Comparison of ENCODE assay signal across 1 cellular context in the genomic region with DNA sequence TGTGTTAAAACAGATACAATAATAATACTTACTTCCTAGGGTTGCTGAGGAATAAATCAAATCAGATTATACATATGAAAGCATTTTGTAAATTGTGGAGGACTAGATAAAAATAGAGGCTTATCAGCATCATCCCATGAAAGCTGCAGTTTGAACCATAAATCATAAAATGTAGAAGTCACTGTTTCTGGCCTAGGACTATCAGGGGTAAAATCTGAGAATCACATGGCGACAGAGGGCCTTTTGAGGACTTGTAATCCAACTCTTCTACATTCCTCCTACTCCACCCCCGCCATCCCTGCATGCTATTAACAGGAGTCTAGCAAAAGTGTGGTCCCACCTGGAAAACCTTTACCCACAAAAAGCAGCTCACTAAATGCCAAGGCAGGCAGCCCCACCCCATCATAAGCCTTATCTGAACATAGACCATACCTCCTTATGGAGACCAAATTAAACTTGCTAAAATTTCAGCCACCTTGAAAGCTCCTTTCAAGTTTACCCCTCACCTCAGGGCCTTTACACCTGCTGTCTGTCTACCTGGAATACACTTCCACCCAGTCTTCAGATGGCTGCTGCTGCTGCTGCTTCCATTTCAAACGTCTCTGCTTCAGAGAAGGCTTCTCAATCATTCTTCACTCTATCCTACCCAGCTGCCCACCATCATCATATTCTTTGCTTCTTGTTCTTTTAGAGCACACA.
A peak's percentile ranks its signal among the peaks of the same experiment; 100 is the strongest.
TF ChIP-seq lines count a peak whose summit lies in the region.

No MANE protein-coding gene starts in this region.

TF ChIP-seq in K562, 482 proteins besides CTCF, POLR2A, EP300 and RAD21:
- TF ChIP-seq, protein P1, sequence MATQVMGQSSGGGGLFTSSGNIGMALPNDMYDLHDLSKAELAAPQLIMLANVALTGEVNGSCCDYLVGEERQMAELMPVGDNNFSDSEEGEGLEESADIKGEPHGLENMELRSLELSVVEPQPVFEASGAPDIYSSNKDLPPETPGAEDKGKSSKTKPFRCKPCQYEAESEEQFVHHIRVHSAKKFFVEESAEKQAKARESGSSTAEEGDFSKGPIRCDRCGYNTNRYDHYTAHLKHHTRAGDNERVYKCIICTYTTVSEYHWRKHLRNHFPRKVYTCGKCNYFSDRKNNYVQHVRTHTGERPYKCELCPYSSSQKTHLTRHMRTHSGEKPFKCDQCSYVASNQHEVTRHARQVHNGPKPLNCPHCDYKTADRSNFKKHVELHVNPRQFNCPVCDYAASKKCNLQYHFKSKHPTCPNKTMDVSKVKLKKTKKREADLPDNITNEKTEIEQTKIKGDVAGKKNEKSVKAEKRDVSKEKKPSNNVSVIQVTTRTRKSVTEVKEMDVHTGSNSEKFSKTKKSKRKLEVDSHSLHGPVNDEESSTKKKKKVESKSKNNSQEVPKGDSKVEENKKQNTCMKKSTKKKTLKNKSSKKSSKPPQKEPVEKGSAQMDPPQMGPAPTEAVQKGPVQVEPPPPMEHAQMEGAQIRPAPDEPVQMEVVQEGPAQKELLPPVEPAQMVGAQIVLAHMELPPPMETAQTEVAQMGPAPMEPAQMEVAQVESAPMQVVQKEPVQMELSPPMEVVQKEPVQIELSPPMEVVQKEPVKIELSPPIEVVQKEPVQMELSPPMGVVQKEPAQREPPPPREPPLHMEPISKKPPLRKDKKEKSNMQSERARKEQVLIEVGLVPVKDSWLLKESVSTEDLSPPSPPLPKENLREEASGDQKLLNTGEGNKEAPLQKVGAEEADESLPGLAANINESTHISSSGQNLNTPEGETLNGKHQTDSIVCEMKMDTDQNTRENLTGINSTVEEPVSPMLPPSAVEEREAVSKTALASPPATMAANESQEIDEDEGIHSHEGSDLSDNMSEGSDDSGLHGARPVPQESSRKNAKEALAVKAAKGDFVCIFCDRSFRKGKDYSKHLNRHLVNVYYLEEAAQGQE (CRISPR knock-in tag; IDR thresholded peaks at IDR 0.05; ENCODE audit: low read depth): no peak
- TF ChIP-seq MECOM (CRISPR knock-in tag; IDR thresholded peaks at IDR 0.05) (0 out of 2 replicates have a peak, but pooled peaks have one; percentile 34), MEIS2 (IDR thresholded peaks at IDR 0.05; ENCODE audit: partially characterized antibody) (peak; percentile 57), BHLHE40 (IDR thresholded peaks at IDR 0.05; ENCODE audit: low read length) (no peak)
- TF ChIP-seq, protein P2, sequence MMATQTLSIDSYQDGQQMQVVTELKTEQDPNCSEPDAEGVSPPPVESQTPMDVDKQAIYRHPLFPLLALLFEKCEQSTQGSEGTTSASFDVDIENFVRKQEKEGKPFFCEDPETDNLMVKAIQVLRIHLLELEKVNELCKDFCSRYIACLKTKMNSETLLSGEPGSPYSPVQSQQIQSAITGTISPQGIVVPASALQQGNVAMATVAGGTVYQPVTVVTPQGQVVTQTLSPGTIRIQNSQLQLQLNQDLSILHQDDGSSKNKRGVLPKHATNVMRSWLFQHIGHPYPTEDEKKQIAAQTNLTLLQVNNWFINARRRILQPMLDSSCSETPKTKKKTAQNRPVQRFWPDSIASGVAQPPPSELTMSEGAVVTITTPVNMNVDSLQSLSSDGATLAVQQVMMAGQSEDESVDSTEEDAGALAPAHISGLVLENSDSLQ (IDR thresholded peaks at IDR 0.05): 0 out of 2 replicates have a peak, but pooled peaks have one; percentile 34
- TF ChIP-seq, protein P3, sequence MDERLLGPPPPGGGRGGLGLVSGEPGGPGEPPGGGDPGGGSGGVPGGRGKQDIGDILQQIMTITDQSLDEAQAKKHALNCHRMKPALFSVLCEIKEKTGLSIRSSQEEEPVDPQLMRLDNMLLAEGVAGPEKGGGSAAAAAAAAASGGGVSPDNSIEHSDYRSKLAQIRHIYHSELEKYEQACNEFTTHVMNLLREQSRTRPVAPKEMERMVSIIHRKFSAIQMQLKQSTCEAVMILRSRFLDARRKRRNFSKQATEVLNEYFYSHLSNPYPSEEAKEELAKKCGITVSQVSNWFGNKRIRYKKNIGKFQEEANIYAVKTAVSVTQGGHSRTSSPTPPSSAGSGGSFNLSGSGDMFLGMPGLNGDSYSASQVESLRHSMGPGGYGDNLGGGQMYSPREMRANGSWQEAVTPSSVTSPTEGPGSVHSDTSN (CRISPR knock-in tag; IDR thresholded peaks at IDR 0.05; ENCODE audit: low read depth): no peak
- TF ChIP-seq, protein P3 (tag; conservative IDR thresholded peaks at IDR 0.05; ENCODE audit: low read depth): peak; percentile 74
- TF ChIP-seq, protein P4, sequence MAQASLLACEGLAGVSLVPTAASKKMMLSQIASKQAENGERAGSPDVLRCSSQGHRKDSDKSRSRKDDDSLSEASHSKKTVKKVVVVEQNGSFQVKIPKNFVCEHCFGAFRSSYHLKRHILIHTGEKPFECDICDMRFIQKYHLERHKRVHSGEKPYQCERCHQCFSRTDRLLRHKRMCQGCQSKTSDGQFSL (CRISPR knock-in tag; IDR thresholded peaks at IDR 0.05): no peak
- TF ChIP-seq, protein P4 (tag; IDR thresholded peaks at IDR 0.05): no peak
